Comparison of ENCODE assay signal across 2 cellular contexts in genomic region chr12:12818693-12819092, GRCh38.
TF ChIP-seq lines count a peak whose summit lies in the region.

No MANE protein-coding gene starts in this region.

TF ChIP-seq in endothelial cell of umbilical vein, 7 proteins besides CTCF, POLR2A, EP300 and RAD21:
- no peak for TF ChIP-seq GATA2 (IDR thresholded peaks at IDR 0.05; ENCODE audit: insufficient read depth, insufficient read length, low read depth, low read length)
- no peak for TF ChIP-seq POLR2AphosphoS5 (IDR thresholded peaks at IDR 0.05; ENCODE audit: insufficient read depth, low read depth, low read length)
- no peak for TF ChIP-seq JUN (IDR thresholded peaks at IDR 0.05; ENCODE audit: borderline replicate concordance, insufficient read depth, insufficient read length, low read depth)
- no peak for TF ChIP-seq MYC (IDR thresholded peaks at IDR 0.05; ENCODE audit: low read depth, low read length)
- TF ChIP-seq, protein P1, sequence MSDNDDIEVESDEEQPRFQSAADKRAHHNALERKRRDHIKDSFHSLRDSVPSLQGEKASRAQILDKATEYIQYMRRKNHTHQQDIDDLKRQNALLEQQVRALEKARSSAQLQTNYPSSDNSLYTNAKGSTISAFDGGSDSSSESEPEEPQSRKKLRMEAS (IDR thresholded peaks at IDR 0.05; ENCODE audit: insufficient read depth, insufficient read length) = no peak
- no peak for TF ChIP-seq EZH2 (IDR thresholded peaks at IDR 0.05; ENCODE audit: borderline replicate concordance, low read depth, low read length, severe bottlenecking)
- TF ChIP-seq FOS (IDR thresholded peaks at IDR 0.05; ENCODE audit: borderline replicate concordance, insufficient read depth, low read length) = no peak
TF ChIP-seq in endothelial cell of umbilical vein: peak in this region for 0.

TF ChIP-seq in GM12891, 5 proteins besides CTCF, POLR2A, EP300 and RAD21:
- TF ChIP-seq SPI1 (IDR thresholded peaks at IDR 0.05; ENCODE audit: low read depth, low read length) = no peak
- no peak for TF ChIP-seq PAX5 (IDR thresholded peaks at IDR 0.05; ENCODE audit: insufficient read depth, low read length, severe bottlenecking)
